1 cellular context compared by ENCODE assay signal in the genomic region with DNA sequence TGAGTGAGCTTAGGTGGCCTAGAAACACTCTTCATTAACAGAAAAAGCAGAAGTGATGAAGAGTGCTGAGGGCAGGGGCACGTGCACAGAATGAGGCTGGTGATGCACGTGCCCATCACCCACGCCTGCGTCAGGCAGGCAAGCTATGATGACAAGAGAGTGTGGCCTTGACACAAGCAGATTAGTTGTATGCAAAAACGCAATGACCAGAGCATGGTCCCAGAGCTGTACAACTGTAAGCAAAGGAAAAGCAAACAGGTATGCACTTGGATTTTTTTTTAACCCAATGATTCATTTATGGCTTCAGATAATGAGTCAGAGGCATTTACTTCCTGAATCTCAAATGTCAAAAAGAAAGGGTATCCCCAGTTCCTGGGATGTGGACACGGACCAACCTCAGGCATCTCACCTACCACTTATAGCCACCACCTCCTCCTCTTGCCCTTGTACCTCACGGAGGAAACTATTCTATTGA.
A peak's percentile ranks its signal among the peaks of the same experiment; 100 is the strongest.
TF ChIP-seq lines count a peak whose summit lies in the region.

No MANE protein-coding gene starts in this region.

TF ChIP-seq in GM12878, 131 proteins besides CTCF, POLR2A, EP300 and RAD21 (continued from another document and continues in another):
- TF ChIP-seq, protein P1, sequence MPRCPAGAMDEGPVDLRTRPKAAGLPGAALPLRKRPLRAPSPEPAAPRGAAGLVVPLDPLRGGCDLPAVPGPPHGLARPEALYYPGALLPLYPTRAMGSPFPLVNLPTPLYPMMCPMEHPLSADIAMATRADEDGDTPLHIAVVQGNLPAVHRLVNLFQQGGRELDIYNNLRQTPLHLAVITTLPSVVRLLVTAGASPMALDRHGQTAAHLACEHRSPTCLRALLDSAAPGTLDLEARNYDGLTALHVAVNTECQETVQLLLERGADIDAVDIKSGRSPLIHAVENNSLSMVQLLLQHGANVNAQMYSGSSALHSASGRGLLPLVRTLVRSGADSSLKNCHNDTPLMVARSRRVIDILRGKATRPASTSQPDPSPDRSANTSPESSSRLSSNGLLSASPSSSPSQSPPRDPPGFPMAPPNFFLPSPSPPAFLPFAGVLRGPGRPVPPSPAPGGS (IDR thresholded peaks at IDR 0.05; ENCODE audit: borderline replicate concordance, insufficient read depth, low read depth, low read length, poor library complexity, severe bottlenecking) = peak; percentile 9
- TF ChIP-seq GATAD2B (conservative IDR thresholded peaks at IDR 0.05; ENCODE audit: low read depth) = peak; percentile 29; the same call in 1 of the 2 replicates
- TF ChIP-seq GABPA (IDR thresholded peaks at IDR 0.05; ENCODE audit: low read depth) = peak; percentile 48; the same call in 1 of the 2 replicates
- TF ChIP-seq, protein P2, sequence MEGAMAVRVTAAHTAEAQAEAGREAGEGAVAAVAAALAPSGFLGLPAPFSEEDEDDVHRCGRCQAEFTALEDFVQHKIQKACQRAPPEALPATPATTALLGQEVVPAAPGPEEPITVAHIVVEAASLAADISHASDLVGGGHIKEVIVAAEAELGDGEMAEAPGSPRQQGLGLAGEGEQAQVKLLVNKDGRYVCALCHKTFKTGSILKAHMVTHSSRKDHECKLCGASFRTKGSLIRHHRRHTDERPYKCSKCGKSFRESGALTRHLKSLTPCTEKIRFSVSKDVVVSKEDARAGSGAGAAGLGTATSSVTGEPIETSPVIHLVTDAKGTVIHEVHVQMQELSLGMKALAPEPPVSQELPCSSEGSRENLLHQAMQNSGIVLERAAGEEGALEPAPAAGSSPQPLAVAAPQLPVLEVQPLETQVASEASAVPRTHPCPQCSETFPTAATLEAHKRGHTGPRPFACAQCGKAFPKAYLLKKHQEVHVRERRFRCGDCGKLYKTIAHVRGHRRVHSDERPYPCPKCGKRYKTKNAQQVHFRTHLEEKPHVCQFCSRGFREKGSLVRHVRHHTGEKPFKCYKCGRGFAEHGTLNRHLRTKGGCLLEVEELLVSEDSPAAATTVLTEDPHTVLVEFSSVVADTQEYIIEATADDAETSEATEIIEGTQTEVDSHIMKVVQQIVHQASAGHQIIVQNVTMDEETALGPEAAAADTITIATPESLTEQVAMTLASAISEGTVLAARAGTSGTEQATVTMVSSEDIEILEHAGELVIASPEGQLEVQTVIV (IDR thresholded peaks at IDR 0.05; ENCODE audit: borderline replicate concordance, partially characterized antibody) = no peak
- peak; percentile 93 for TF ChIP-seq DPF2 (IDR thresholded peaks at IDR 0.05)
- TF ChIP-seq NFXL1 (IDR thresholded peaks at IDR 0.05; ENCODE audit: borderline replicate concordance) = no peak
- TF ChIP-seq, protein P3, sequence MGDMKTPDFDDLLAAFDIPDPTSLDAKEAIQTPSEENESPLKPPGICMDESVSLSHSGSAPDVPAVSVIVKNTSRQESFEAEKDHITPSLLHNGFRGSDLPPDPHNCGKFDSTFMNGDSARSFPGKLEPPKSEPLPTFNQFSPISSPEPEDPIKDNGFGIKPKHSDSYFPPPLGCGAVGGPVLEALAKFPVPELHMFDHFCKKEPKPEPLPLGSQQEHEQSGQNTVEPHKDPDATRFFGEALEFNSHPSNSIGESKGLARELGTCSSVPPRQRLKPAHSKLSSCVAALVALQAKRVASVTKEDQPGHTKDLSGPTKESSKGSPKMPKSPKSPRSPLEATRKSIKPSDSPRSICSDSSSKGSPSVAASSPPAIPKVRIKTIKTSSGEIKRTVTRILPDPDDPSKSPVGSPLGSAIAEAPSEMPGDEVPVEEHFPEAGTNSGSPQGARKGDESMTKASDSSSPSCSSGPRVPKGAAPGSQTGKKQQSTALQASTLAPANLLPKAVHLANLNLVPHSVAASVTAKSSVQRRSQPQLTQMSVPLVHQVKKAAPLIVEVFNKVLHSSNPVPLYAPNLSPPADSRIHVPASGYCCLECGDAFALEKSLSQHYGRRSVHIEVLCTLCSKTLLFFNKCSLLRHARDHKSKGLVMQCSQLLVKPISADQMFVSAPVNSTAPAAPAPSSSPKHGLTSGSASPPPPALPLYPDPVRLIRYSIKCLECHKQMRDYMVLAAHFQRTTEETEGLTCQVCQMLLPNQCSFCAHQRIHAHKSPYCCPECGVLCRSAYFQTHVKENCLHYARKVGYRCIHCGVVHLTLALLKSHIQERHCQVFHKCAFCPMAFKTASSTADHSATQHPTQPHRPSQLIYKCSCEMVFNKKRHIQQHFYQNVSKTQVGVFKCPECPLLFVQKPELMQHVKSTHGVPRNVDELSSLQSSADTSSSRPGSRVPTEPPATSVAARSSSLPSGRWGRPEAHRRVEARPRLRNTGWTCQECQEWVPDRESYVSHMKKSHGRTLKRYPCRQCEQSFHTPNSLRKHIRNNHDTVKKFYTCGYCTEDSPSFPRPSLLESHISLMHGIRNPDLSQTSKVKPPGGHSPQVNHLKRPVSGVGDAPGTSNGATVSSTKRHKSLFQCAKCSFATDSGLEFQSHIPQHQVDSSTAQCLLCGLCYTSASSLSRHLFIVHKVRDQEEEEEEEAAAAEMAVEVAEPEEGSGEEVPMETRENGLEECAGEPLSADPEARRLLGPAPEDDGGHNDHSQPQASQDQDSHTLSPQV (IDR thresholded peaks at IDR 0.05) = peak; percentile 48; the same call in 1 of the 2 replicates
- TF ChIP-seq IKZF2 (IDR thresholded peaks at IDR 0.05) = peak; percentile 86 to 91
- TF ChIP-seq ZNF274 (IDR thresholded peaks at IDR 0.05; ENCODE audit: insufficient read depth, insufficient read length) = no peak
- TF ChIP-seq TARDBP (IDR thresholded peaks at IDR 0.05; ENCODE audit: borderline replicate concordance) = no peak
- TF ChIP-seq SMAD1 (IDR thresholded peaks at IDR 0.05; ENCODE audit: low read depth, partially characterized antibody) = no peak
- 0 out of 2 replicates have a peak, but pooled peaks have one; percentile 49 for TF ChIP-seq WRNIP1 (IDR thresholded peaks at IDR 0.05; ENCODE audit: borderline replicate concordance, low read depth, low read length)
- TF ChIP-seq MEF2A (IDR thresholded peaks at IDR 0.05; ENCODE audit: insufficient read depth, low read depth, low read length) = peak; percentile 58; the same call in 1 of the 2 replicates
- TF ChIP-seq, protein P4, sequence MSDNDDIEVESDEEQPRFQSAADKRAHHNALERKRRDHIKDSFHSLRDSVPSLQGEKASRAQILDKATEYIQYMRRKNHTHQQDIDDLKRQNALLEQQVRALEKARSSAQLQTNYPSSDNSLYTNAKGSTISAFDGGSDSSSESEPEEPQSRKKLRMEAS (IDR thresholded peaks at IDR 0.05; ENCODE audit: low read depth, low read length) = peak; percentile 51; the same call in 1 of the 2 replicates
- TF ChIP-seq SPI1 (IDR thresholded peaks at IDR 0.05; ENCODE audit: borderline replicate concordance, insufficient read depth, low read depth, low read length) = peak; percentile 95
- TF ChIP-seq MEF2B (IDR thresholded peaks at IDR 0.05; ENCODE audit: partially characterized antibody, poor library complexity, severe bottlenecking) = peak; percentile 41
- TF ChIP-seq HDAC2 (IDR thresholded peaks at IDR 0.05) = no peak
- TF ChIP-seq KLF5 (IDR thresholded peaks at IDR 0.05; ENCODE audit: partially characterized antibody) = peak; percentile 75
- TF ChIP-seq CBX5 (IDR thresholded peaks at IDR 0.05; ENCODE audit: low read depth) = peak; percentile 81; the same call in 1 of the 2 replicates
- TF ChIP-seq BCL11A (IDR thresholded peaks at IDR 0.05; ENCODE audit: low read depth, low read length) = peak; percentile 82
- peak; percentile 89 for TF ChIP-seq MTA2 (IDR thresholded peaks at IDR 0.05; ENCODE audit: low read depth)
- TF ChIP-seq, protein P5, sequence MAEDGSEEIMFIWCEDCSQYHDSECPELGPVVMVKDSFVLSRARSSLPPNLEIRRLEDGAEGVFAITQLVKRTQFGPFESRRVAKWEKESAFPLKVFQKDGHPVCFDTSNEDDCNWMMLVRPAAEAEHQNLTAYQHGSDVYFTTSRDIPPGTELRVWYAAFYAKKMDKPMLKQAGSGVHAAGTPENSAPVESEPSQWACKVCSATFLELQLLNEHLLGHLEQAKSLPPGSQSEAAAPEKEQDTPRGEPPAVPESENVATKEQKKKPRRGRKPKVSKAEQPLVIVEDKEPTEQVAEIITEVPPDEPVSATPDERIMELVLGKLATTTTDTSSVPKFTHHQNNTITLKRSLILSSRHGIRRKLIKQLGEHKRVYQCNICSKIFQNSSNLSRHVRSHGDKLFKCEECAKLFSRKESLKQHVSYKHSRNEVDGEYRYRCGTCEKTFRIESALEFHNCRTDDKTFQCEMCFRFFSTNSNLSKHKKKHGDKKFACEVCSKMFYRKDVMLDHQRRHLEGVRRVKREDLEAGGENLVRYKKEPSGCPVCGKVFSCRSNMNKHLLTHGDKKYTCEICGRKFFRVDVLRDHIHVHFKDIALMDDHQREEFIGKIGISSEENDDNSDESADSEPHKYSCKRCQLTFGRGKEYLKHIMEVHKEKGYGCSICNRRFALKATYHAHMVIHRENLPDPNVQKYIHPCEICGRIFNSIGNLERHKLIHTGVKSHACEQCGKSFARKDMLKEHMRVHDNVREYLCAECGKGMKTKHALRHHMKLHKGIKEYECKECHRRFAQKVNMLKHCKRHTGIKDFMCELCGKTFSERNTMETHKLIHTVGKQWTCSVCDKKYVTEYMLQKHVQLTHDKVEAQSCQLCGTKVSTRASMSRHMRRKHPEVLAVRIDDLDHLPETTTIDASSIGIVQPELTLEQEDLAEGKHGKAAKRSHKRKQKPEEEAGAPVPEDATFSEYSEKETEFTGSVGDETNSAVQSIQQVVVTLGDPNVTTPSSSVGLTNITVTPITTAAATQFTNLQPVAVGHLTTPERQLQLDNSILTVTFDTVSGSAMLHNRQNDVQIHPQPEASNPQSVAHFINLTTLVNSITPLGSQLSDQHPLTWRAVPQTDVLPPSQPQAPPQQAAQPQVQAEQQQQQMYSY (CRISPR knock-in tag; IDR thresholded peaks at IDR 0.05) = no peak
- TF ChIP-seq ESRRA (IDR thresholded peaks at IDR 0.05; ENCODE audit: low read length) = no peak
- TF ChIP-seq, protein P6, sequence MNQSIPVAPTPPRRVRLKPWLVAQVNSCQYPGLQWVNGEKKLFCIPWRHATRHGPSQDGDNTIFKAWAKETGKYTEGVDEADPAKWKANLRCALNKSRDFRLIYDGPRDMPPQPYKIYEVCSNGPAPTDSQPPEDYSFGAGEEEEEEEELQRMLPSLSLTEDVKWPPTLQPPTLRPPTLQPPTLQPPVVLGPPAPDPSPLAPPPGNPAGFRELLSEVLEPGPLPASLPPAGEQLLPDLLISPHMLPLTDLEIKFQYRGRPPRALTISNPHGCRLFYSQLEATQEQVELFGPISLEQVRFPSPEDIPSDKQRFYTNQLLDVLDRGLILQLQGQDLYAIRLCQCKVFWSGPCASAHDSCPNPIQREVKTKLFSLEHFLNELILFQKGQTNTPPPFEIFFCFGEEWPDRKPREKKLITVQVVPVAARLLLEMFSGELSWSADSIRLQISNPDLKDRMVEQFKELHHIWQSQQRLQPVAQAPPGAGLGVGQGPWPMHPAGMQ (IDR thresholded peaks at IDR 0.05; ENCODE audit: borderline replicate concordance) = no peak
- no peak for TF ChIP-seq SIX5 (IDR thresholded peaks at IDR 0.05; ENCODE audit: low read depth, low read length, severe bottlenecking)
- no peak for TF ChIP-seq POLR2AphosphoS2 (IDR thresholded peaks at IDR 0.05; ENCODE audit: low read depth, low read length)
- 0 out of 3 replicates have a peak, but pooled peaks of 1 of the 2 experiments have one; percentile 5 for TF ChIP-seq EGR1 (IDR thresholded peaks at IDR 0.05; ENCODE audit: borderline replicate concordance in 1 of 2, low read depth in 2 of 2, low read length in 2 of 2)
- peak; percentile 86; the same call in 1 of the 3 replicates for TF ChIP-seq POU2F2 (IDR thresholded peaks at IDR 0.05; ENCODE audit: borderline replicate concordance, low read depth, low read length)
- TF ChIP-seq CBFB (IDR thresholded peaks at IDR 0.05; ENCODE audit: low read depth) = peak; percentile 51; the same call in 1 of the 2 replicates
- peak; percentile 51; the same call in 1 of the 2 replicates for TF ChIP-seq PML (IDR thresholded peaks at IDR 0.05; ENCODE audit: low read length)
- TF ChIP-seq BRCA1 (IDR thresholded peaks at IDR 0.05; ENCODE audit: low read depth, low read length) = no peak
- peak; percentile 75 for TF ChIP-seq ATF7 (IDR thresholded peaks at IDR 0.05; ENCODE audit: low read depth)
- peak; percentile 69; the same call in 1 of the 2 replicates for TF ChIP-seq JUND (IDR thresholded peaks at IDR 0.05; ENCODE audit: low read depth, low read length)
- TF ChIP-seq ASH2L (IDR thresholded peaks at IDR 0.05; ENCODE audit: borderline replicate concordance, low read depth) = no peak
- peak; percentile 65; the same call in 1 of the 2 replicates for TF ChIP-seq FOXM1 (IDR thresholded peaks at IDR 0.05; ENCODE audit: low read depth, low read length)
- peak; percentile 86 for TF ChIP-seq NFIC (IDR thresholded peaks at IDR 0.05; ENCODE audit: low read depth, low read length)
- TF ChIP-seq CHD4 (IDR thresholded peaks at IDR 0.05) = no peak
- no peak for TF ChIP-seq TBL1XR1 (IDR thresholded peaks at IDR 0.05; ENCODE audit: low read depth, low read length)
- no peak for TF ChIP-seq MTA3 (IDR thresholded peaks at IDR 0.05; ENCODE audit: borderline replicate concordance, low read length)
- peak; percentile 44; the same call in 1 of the 2 replicates for TF ChIP-seq ZBED1 (IDR thresholded peaks at IDR 0.05; ENCODE audit: borderline replicate concordance)
- TF ChIP-seq, protein P7, sequence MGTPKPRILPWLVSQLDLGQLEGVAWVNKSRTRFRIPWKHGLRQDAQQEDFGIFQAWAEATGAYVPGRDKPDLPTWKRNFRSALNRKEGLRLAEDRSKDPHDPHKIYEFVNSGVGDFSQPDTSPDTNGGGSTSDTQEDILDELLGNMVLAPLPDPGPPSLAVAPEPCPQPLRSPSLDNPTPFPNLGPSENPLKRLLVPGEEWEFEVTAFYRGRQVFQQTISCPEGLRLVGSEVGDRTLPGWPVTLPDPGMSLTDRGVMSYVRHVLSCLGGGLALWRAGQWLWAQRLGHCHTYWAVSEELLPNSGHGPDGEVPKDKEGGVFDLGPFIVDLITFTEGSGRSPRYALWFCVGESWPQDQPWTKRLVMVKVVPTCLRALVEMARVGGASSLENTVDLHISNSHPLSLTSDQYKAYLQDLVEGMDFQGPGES (IDR thresholded peaks at IDR 0.05) = no peak
- TF ChIP-seq, protein P8, sequence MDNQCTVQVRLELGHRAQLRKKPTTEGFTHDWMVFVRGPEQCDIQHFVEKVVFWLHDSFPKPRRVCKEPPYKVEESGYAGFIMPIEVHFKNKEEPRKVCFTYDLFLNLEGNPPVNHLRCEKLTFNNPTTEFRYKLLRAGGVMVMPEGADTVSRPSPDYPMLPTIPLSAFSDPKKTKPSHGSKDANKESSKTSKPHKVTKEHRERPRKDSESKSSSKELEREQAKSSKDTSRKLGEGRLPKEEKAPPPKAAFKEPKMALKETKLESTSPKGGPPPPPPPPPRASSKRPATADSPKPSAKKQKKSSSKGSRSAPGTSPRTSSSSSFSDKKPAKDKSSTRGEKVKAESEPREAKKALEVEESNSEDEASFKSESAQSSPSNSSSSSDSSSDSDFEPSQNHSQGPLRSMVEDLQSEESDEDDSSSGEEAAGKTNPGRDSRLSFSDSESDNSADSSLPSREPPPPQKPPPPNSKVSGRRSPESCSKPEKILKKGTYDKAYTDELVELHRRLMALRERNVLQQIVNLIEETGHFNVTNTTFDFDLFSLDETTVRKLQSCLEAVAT (IDR thresholded peaks at IDR 0.05) = 0 out of 2 replicates have a peak, but pooled peaks have one; percentile 30
- TF ChIP-seq YY1 (IDR thresholded peaks at IDR 0.05; ENCODE audit: low read depth, low read length) = no peak
- no peak for TF ChIP-seq FOS (IDR thresholded peaks at IDR 0.05; ENCODE audit: borderline replicate concordance, extremely low read depth, insufficient read length)
- TF ChIP-seq BACH1 (IDR thresholded peaks at IDR 0.05; ENCODE audit: borderline replicate concordance) = 0 out of 2 replicates have a peak, but pooled peaks have one; percentile 23
